8 cellular contexts compared by ENCODE assay signal in the genomic region with DNA sequence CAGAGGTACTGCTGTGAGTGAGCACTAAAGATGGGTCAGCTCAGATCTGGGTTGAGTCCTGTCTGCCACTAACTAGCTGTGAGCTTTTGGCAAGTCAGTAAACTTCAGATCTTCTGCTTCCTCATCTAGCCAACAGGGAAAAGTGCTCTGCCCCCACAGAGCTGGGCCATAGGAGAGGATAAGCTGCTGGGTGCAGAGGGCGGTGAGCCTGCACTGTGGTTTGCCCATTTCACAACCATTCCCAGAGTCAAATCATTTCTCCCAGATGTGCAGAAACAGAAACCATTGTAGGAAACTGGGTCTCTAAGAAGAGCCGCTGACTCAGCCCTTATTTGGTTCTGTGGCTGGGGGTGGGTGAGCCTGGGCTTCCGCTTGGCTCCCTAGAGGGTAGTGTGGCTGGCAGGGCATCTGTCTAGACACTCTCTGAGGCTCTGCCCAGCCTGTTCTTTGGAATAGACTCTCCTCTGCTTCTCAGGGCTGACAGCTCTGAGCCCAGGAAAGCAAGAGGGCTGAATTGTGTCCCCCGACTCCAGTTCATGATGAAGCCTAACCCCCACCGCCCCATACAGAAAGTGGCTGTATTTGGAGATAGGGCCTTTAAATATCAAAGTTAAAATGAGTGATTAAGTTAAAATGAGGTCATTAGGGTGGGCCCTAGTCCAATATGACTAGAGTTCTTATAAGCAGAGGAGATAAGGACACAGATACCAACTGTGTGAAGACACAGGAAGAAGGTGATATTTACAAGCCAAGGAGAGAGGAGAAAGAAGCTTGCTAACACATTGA.
DNase-seq lines count a peak whose midpoint lies in the region; ATAC-seq lines count a peak whose summit lies in the region.

No MANE protein-coding gene starts in this region.

- peaks cover 90% of the 10 kb centered on the region for H3K4me1 Mint-ChIP-seq in dendritic cell treated with granulocyte-macrophage colony-stimulating factor and Interleukin-4, amounts not matched to agents 40 ng/mL and 50 ng/mL, for 4 days (ENCODE audit: low read depth)

- no peaks in the 10 kb centered on the region for H3K9me3 Mint-ChIP-seq in dendritic cell treated with granulocyte-macrophage colony-stimulating factor and Interleukin-4, amounts not matched to agents 40 ng/mL and 50 ng/mL, for 4 days

- H3K36me3 Mint-ChIP-seq in dendritic cell treated with granulocyte-macrophage colony-stimulating factor and Interleukin-4, amounts not matched to agents 40 ng/mL and 50 ng/mL, for 4 days (ENCODE audit: low read depth) = peaks cover 18% of the 10 kb centered on the region

- ATAC-seq in HG02943 (IDR thresholded peaks at IDR 0.05; ENCODE audit: low read depth, unreplicated experiment) = peak; percentile 97

- H3K27me3 Mint-ChIP-seq in dendritic cell treated with granulocyte-macrophage colony-stimulating factor and Interleukin-4, amounts not matched to agents 40 ng/mL and 50 ng/mL, for 4 days = peaks cover 4% of the 10 kb centered on the region

- DNase-seq in stimulated activated CD4-positive, alpha-beta T cell treated with anti-CD3 and anti-CD28 coated beads, Interleukin-1b, Interleukin-23, amount 100 ng/mL, for 48 hours = peak; percentile 35
- no peak for DNase-seq in stimulated activated CD4-positive, alpha-beta T cell treated with anti-CD3 and anti-CD28 coated beads, Interleukin-4, amount 100 ng/mL, for 1 hour
- DNase-seq in OCI-M1 (lab: John Stamatoyannopoulos, UW) = peak; percentile 88
- DNase-seq in pons (ENCODE audit: low spot score) = peak; percentile 91
- no peak for DNase-seq in effector CD8-positive, alpha-beta T cell (lab: John Stamatoyannopoulos, UW)
- DNase-seq in HK-2 (ENCODE audit: unreplicated experiment) = no peak

- H3K27ac Mint-ChIP-seq in dendritic cell treated with granulocyte-macrophage colony-stimulating factor and Interleukin-4, amounts not matched to agents 40 ng/mL and 50 ng/mL, for 4 days = peak overlapping the region; percentile 93

- peak overlapping the region; percentile 46 for H3K4me3 Mint-ChIP-seq in dendritic cell treated with granulocyte-macrophage colony-stimulating factor and Interleukin-4, amounts not matched to agents 40 ng/mL and 50 ng/mL, for 4 days

- intact Hi-C loops in dendritic cell treated with granulocyte-macrophage colony-stimulating factor and Interleukin-4, amounts not matched to agents 40 ng/mL and 50 ng/mL, for 4 days (cut with micrococcal nuclease) = loop anchor here (1.0 kb wide), 2 partner anchors 11 to 21 kb away; no protein-coding TSS in a partner anchor

Comparison
In these comparisons a context has a peak if more than half of its experiments do, and no peak if none do; other contexts are left out.
1. DNase-seq: peak in stimulated activated CD4-positive, alpha-beta T cell treated with anti-CD3 and anti-CD28 coated beads, Interleukin-1b, Interleukin-23, amount 100 ng/mL, for 48 hours (single experiment), OCI-M1 (single experiment) and pons (single experiment); none in stimulated activated CD4-positive, alpha-beta T cell treated with anti-CD3 and anti-CD28 coated beads, Interleukin-4, amount 100 ng/mL, for 1 hour (single experiment), effector CD8-positive, alpha-beta T cell (single experiment) and HK-2 (single experiment).